In genomic region chr1:121224714-121225113, GRCh38 we compare ENCODE assay signal across 8 cellular contexts. TPM values are rescaled to one million over a fixed set of nuclear protein-coding genes. Genes with fewer than 3 reads are reported as not detected.
A peak's percentile ranks its signal among the peaks of the same experiment; 100 is the strongest.
DNase-seq lines count a peak whose midpoint lies in the region; ATAC-seq, FAIRE-seq and TF ChIP-seq lines count a peak whose summit lies in the region.
"Not testable (repeated sequence)": the region's sequence is repeated elsewhere in the genome, so short reads cannot be mapped to it uniquely, and the experiment has no call there.

No MANE protein-coding gene starts in this region.

- CTCF ChIA-PET in HepG2 (lab: Yijun Ruan, JAX; ENCODE audit: low intra/inter-chr PET ratio, low total read pairs) = not testable (repeated sequence)

- not testable (repeated sequence) for FAIRE-seq in HepG2 (lab: Jason Lieb, UNC)

- in situ Hi-C loops in HepG2 (cut with HindIII; ENCODE audit: extremely low pct_ligation_motif_present, low pct_unique_long_range_greater_than_20kb) = not testable (repeated sequence)

- TF ChIP-seq POLR2A in HepG2 (IDR thresholded peaks at IDR 0.05; ENCODE audit: insufficient read depth in 1 of 2, low read depth in 2 of 2, low read length in 2 of 2) = not testable (repeated sequence)

- not testable (repeated sequence) for H3K4me1 Mint-ChIP-seq in activated T-helper 1 cell treated with anti-CD3 and anti-CD28 coated beads, Interleukin-12 subunit alpha, Interleukin-12 subunit beta, Interleukin-2, Interleukin-4 antibody, amounts not matched to agents 30 ng/mL and 10 ng/mL and 1 ng/mL, durations not matched to agents 14 hours and 24 hours and 36 hours (ENCODE audit: low read depth)

- not testable (repeated sequence) for H3K27me3 ChIP-seq in HepG2 (ENCODE audit: control insufficient read depth in 1 of 2, insufficient read depth in 2 of 2, low read length in 2 of 2); upper lobe of right lung

- H3K27ac Mint-ChIP-seq in activated T-helper 1 cell treated with anti-CD3 and anti-CD28 coated beads, Interleukin-12 subunit alpha, Interleukin-12 subunit beta, Interleukin-2, Interleukin-4 antibody, amounts not matched to agents 30 ng/mL and 10 ng/mL and 1 ng/mL, durations not matched to agents 14 hours and 24 hours and 36 hours = peak overlapping the region; percentile 48

- not testable (repeated sequence) for H3K9me3 ChIP-seq in HepG2 (ENCODE audit: low read length); upper lobe of right lung

- H3K9me3 Mint-ChIP-seq in activated T-helper 1 cell treated with anti-CD3 and anti-CD28 coated beads, Interleukin-12 subunit alpha, Interleukin-12 subunit beta, Interleukin-2, Interleukin-4 antibody, amounts not matched to agents 30 ng/mL and 10 ng/mL and 1 ng/mL, durations not matched to agents 14 hours and 24 hours and 36 hours = not testable (repeated sequence)

- not testable (repeated sequence) for H3K79me2 ChIP-seq in HepG2 (ENCODE audit: insufficient read depth, low read length)

- not testable (repeated sequence) for H3K4me3 ChIP-seq in HepG2 (replicated peaks in 1 of 3; ENCODE audit: insufficient read depth in 1 of 3, low read depth in 2 of 3, low read length in 3 of 3); upper lobe of right lung

- BruUV-seq in HepG2 (replicated peaks; lab: Mats Ljungman, UMichigan) = not testable (repeated sequence)

- not testable (repeated sequence) for H3K36me3 Mint-ChIP-seq in activated T-helper 1 cell treated with anti-CD3 and anti-CD28 coated beads, Interleukin-12 subunit alpha, Interleukin-12 subunit beta, Interleukin-2, Interleukin-4 antibody, amounts not matched to agents 30 ng/mL and 10 ng/mL and 1 ng/mL, durations not matched to agents 14 hours and 24 hours and 36 hours (ENCODE audit: low read depth)

- not testable (repeated sequence) for TF ChIP-seq EP300 in HepG2 (IDR thresholded peaks at IDR 0.05; ENCODE audit: low read depth in 2 of 2, low read length in 2 of 2); HepG2 (CRISPR knock-in tag; IDR thresholded peaks at IDR 0.05; ENCODE audit: borderline replicate concordance)

- not testable (repeated sequence) for H4K20me1 ChIP-seq in HepG2 (ENCODE audit: insufficient read depth, low read length)

- intact Hi-C loops in activated T-helper 1 cell treated with anti-CD3 and anti-CD28 coated beads, Interleukin-12 subunit alpha, Interleukin-12 subunit beta, Interleukin-2, Interleukin-4 antibody, amounts not matched to agents 30 ng/mL and 10 ng/mL and 1 ng/mL, durations not matched to agents 14 hours and 24 hours and 36 hours (cut with micrococcal nuclease); HepG2 (cut with micrococcal nuclease; ENCODE audit: unreplicated experiment); upper lobe of right lung (cut with DNase I): not testable (repeated sequence)

- POLR2A ChIA-PET in HepG2 (lab: Yijun Ruan, JAX) = not testable (repeated sequence)

- not testable (repeated sequence) for H3K4me1 ChIP-seq in HepG2 (ENCODE audit: insufficient read depth, low read length); upper lobe of right lung

- H3K9ac ChIP-seq in HepG2 (ENCODE audit: insufficient read depth, low read depth, low read length) = not testable (repeated sequence)

- H3K4me2 ChIP-seq in HepG2 (ENCODE audit: low read depth, low read length) = not testable (repeated sequence)

- 3% methylated on average over 3 of the region's 4 CpGs for WGBS in HepG2 (ENCODE audit: low lambda C conversion rate)

- not testable (repeated sequence) for TF ChIP-seq CTCF in HepG2 (CRISPR knock-in tag; IDR thresholded peaks at IDR 0.05); upper lobe of right lung (IDR thresholded peaks at IDR 0.05)

- H2AFZ ChIP-seq in HepG2 (ENCODE audit: low read length) = not testable (repeated sequence)

- H3K4me3 Mint-ChIP-seq in activated T-helper 1 cell treated with anti-CD3 and anti-CD28 coated beads, Interleukin-12 subunit alpha, Interleukin-12 subunit beta, Interleukin-2, Interleukin-4 antibody, amounts not matched to agents 30 ng/mL and 10 ng/mL and 1 ng/mL, durations not matched to agents 14 hours and 24 hours and 36 hours = not testable (repeated sequence)

- not testable (repeated sequence) for H3K27ac ChIP-seq in HepG2 (ENCODE audit: extremely low read length, insufficient read depth, low read length); upper lobe of right lung

- ATAC-seq in GM18858 (IDR thresholded peaks at IDR 0.05; ENCODE audit: unreplicated experiment) = peak; percentile 95
- peak; percentile 98 for ATAC-seq in GM19463 (IDR thresholded peaks at IDR 0.05; ENCODE audit: unreplicated experiment)
- peak; percentile 98 for ATAC-seq in HG02588 (IDR thresholded peaks at IDR 0.05; ENCODE audit: unreplicated experiment)
- peak; percentile 99 for ATAC-seq in HG03060 (IDR thresholded peaks at IDR 0.05; ENCODE audit: low read depth, unreplicated experiment)
- ATAC-seq in HG03469 (IDR thresholded peaks at IDR 0.05; ENCODE audit: unreplicated experiment) = peak; percentile 98
- peak; percentile 89 for ATAC-seq in HepG2
- peak; percentile 92 for ATAC-seq in upper lobe of right lung

- not testable (repeated sequence) for H3K36me3 ChIP-seq in HepG2 (replicated peaks in 1 of 2; ENCODE audit: control insufficient read depth in 1 of 2, insufficient read depth in 2 of 2, low read length in 2 of 2); upper lobe of right lung

- not testable (repeated sequence) for TF ChIP-seq RAD21 in HepG2 (CRISPR knock-in tag; IDR thresholded peaks at IDR 0.05)

- not testable (repeated sequence) for DNase-seq in activated T-helper 1 cell treated with anti-CD3 and anti-CD28 coated beads, Interleukin-12 subunit alpha, Interleukin-12 subunit beta, Interleukin-2, Interleukin-4 antibody, amounts not matched to agents 30 ng/mL and 10 ng/mL and 1 ng/mL, durations not matched to agents 14 hours and 24 hours and 36 hours (ENCODE audit: low spot score); HepG2 (ENCODE audit: low spot score); upper lobe of right lung

- H3K27me3 Mint-ChIP-seq in activated T-helper 1 cell treated with anti-CD3 and anti-CD28 coated beads, Interleukin-12 subunit alpha, Interleukin-12 subunit beta, Interleukin-2, Interleukin-4 antibody, amounts not matched to agents 30 ng/mL and 10 ng/mL and 1 ng/mL, durations not matched to agents 14 hours and 24 hours and 36 hours (ENCODE audit: insufficient read depth) = not testable (repeated sequence)

RNA-seq across cellular contexts. Expression of gene SRGAP2C, which starts 39.9 kb away (rescaled TPM):
- 52.6 and 52.9 TPM in 2 replicates for total RNA-seq in activated T-helper 1 cell treated with anti-CD3 and anti-CD28 coated beads, Interleukin-12 subunit alpha, Interleukin-12 subunit beta, Interleukin-2, Interleukin-4 antibody, amounts not matched to agents 30 ng/mL and 10 ng/mL and 1 ng/mL, durations not matched to agents 14 hours and 24 hours and 36 hours
- total RNA-seq in HepG2 (2016; rRNA removed; fragmentation: Illumina TruSeq; extraction: Trizol) = 8.4 and 9.8 TPM in 2 replicates
- total RNA-seq in HepG2 (2016; cell fraction: cytosol; rRNA removed; fragmentation: Illumina TruSeq; extraction: Trizol; ENCODE audit: low read depth) = 1.8 and 3.6 TPM in 2 replicates
- 8.6 and 10.9 TPM in 2 replicates for total RNA-seq in HepG2 (2016; cell fraction: insoluble cytoplasmic fraction; rRNA removed; fragmentation: Illumina TruSeq; extraction: Trizol)
- total RNA-seq in HepG2 (2016; cell fraction: membrane; rRNA removed; fragmentation: Illumina TruSeq; extraction: Trizol) = 6.3 and 7.7 TPM in 2 replicates
- 12.2 and 12.3 TPM in 2 replicates for total RNA-seq in HepG2 (2016; cell fraction: nucleus; rRNA removed; fragmentation: Illumina TruSeq; extraction: Trizol)
- 5.5 and 6.9 TPM in 2 replicates for polyA plus RNA-seq in HepG2 (2011; rRNA removed)
- 4.6 and 6.0 TPM in 2 replicates for polyA plus RNA-seq in HepG2 (2011; cell fraction: cytosol; rRNA removed)
- 6.4 and 7.4 TPM in 2 replicates for polyA plus RNA-seq in HepG2 (2011; cell fraction: nucleus; rRNA removed)
- polyA plus RNA-seq in HepG2 (2012) = 7.1 and 7.8 TPM in 2 replicates
- 0.37 and 0.55 TPM in 2 replicates for polyA plus RNA-seq in HepG2 (2016; cell fraction: cytosol; fragmentation: Illumina TruSeq; extraction: Trizol; ENCODE audit: low read depth)
- 9.7 and 10.6 TPM in 2 replicates for polyA plus RNA-seq in HepG2 (2016; cell fraction: insoluble cytoplasmic fraction; fragmentation: Illumina TruSeq; extraction: Trizol; ENCODE audit: low read depth)
- polyA plus RNA-seq in HepG2 (2016; cell fraction: membrane; fragmentation: Illumina TruSeq; extraction: Trizol; ENCODE audit: low read depth) = 1.8 and 2.1 TPM in 2 replicates
- 13.3 and 13.6 TPM in 2 replicates for polyA plus RNA-seq in HepG2 (2016; cell fraction: nucleus; fragmentation: Illumina TruSeq; extraction: Trizol; ENCODE audit: insufficient read depth, low read depth)
- polyA minus RNA-seq in HepG2 (2011; rRNA and poly(A)+ RNA removed; ENCODE audit: low replicate concordance) = 9.5 and 27.2 TPM in 2 replicates
- 20.3 and 20.6 TPM in 2 replicates for polyA minus RNA-seq in HepG2 (2011; cell fraction: cytosol; rRNA and poly(A)+ RNA removed)
- 15.9 and 16.2 TPM in 2 replicates for polyA minus RNA-seq in HepG2 (2011; cell fraction: nucleus; rRNA and poly(A)+ RNA removed)
- 36.0 TPM for total RNA-seq in upper lobe of right lung

RNA-seq across cellular contexts. Expression of gene FAM72B, which starts 40.6 kb away (rescaled TPM):
- 24.3 and 26.1 TPM in 2 replicates for total RNA-seq in activated T-helper 1 cell treated with anti-CD3 and anti-CD28 coated beads, Interleukin-12 subunit alpha, Interleukin-12 subunit beta, Interleukin-2, Interleukin-4 antibody, amounts not matched to agents 30 ng/mL and 10 ng/mL and 1 ng/mL, durations not matched to agents 14 hours and 24 hours and 36 hours
- total RNA-seq in HepG2 (2016; rRNA removed; fragmentation: Illumina TruSeq; extraction: Trizol) = 6.7 and 7.6 TPM in 2 replicates
- total RNA-seq in HepG2 (2016; cell fraction: cytosol; rRNA removed; fragmentation: Illumina TruSeq; extraction: Trizol; ENCODE audit: low read depth) = 1.9 and 3.6 TPM in 2 replicates
- 6.6 and 7.4 TPM in 2 replicates for total RNA-seq in HepG2 (2016; cell fraction: insoluble cytoplasmic fraction; rRNA removed; fragmentation: Illumina TruSeq; extraction: Trizol)
- 6.1 and 6.3 TPM in 2 replicates for total RNA-seq in HepG2 (2016; cell fraction: membrane; rRNA removed; fragmentation: Illumina TruSeq; extraction: Trizol)
- 3.5 and 6.2 TPM in 2 replicates for total RNA-seq in HepG2 (2016; cell fraction: nucleus; rRNA removed; fragmentation: Illumina TruSeq; extraction: Trizol)
- 5.0 and 7.7 TPM in 2 replicates for polyA plus RNA-seq in HepG2 (2011; rRNA removed)
- polyA plus RNA-seq in HepG2 (2011; cell fraction: cytosol; rRNA removed) = 3.2 and 3.5 TPM in 2 replicates
- 2.8 and 4.5 TPM in 2 replicates for polyA plus RNA-seq in HepG2 (2011; cell fraction: nucleus; rRNA removed)
- polyA plus RNA-seq in HepG2 (2012) = 4.9 and 7.1 TPM in 2 replicates
- 1.1 and 1.7 TPM in 2 replicates for polyA plus RNA-seq in HepG2 (2016; cell fraction: cytosol; fragmentation: Illumina TruSeq; extraction: Trizol; ENCODE audit: low read depth)
- polyA plus RNA-seq in HepG2 (2016; cell fraction: insoluble cytoplasmic fraction; fragmentation: Illumina TruSeq; extraction: Trizol; ENCODE audit: low read depth) = 11.4 and 12.2 TPM in 2 replicates
- 2.5 TPM in 2 replicates for polyA plus RNA-seq in HepG2 (2016; cell fraction: membrane; fragmentation: Illumina TruSeq; extraction: Trizol; ENCODE audit: low read depth)
- 11.1 and 11.8 TPM in 2 replicates for polyA plus RNA-seq in HepG2 (2016; cell fraction: nucleus; fragmentation: Illumina TruSeq; extraction: Trizol; ENCODE audit: insufficient read depth, low read depth)
- polyA minus RNA-seq in HepG2 (2011; rRNA and poly(A)+ RNA removed; ENCODE audit: low replicate concordance) = 5.0 and 26.4 TPM in 2 replicates
- polyA minus RNA-seq in HepG2 (2011; cell fraction: cytosol; rRNA and poly(A)+ RNA removed) = 8.2 and 9.0 TPM in 2 replicates
- polyA minus RNA-seq in HepG2 (2011; cell fraction: nucleus; rRNA and poly(A)+ RNA removed) = 6.5 and 9.8 TPM in 2 replicates
- total RNA-seq in upper lobe of right lung = 0.55 TPM
